In the genomic region with DNA sequence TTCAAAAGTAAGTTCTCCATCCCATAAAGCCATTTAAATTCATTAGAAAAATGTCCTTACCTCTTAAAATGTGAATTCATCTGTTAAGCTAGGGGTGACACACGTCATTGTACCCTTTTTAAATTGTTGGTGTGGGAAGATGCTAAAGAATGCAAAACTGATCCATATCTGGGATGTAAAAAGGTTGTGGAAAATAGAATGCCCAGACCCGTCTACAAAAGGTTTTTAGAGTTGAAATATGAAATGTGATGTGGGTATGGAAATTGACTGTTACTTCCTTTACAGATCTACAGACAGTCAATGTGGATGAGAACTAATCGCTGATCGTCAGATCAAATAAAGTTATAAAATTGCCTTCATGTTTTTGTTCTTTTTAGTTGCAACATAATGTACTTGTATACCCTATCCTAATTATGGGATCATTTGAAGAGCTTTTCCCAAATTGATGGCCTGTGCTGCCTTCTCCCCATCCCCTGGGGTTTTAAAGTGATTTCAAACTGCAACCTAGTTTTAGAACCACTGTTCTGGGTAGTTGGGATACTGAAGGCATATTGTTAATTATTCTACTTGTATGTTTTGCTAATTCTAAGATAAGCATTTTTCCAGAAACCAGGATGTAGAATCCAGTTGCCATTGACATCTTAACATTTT, we compare ENCODE assay signal across 16 cellular contexts. TPM values are rescaled to one million over a fixed set of nuclear protein-coding genes. Genes with fewer than 3 reads are reported as not detected.
DNase-seq lines count a peak whose midpoint lies in the region; ATAC-seq and TF ChIP-seq lines count a peak whose summit lies in the region.
"Had no signal": no experiment of that assay in that cellular context is flagged by ENCODE, and none has a peak within 500 bp of the region (broad histone marks: within the 10 kb centered on the region; RNA-seq: fewer than 3 reads in every experiment).

No MANE protein-coding gene starts in this region.

- TF ChIP-seq POLR2A in HCT116 (IDR thresholded peaks at IDR 0.05; ENCODE audit: borderline replicate concordance, extremely low read depth, insufficient read depth, insufficient read length): no peak

- ATAC-seq in HCT116 (no peak), GM21515 (IDR thresholded peaks at IDR 0.05; ENCODE audit: unreplicated experiment) (no peak), aorta (ENCODE audit: low FRiP score) (no peak), GM18858 (IDR thresholded peaks at IDR 0.05; ENCODE audit: unreplicated experiment) (no peak)
- no peak for ATAC-seq in natural killer cell treated with Interleukin-12 subunit alpha and Interleukin-12 subunit beta and Interleukin-15 and Interleukin-18, amount 100 ng/mL, for 72 hours

- POLR2A ChIA-PET in HCT116 (lab: Charles Lee): interaction anchor here (1.9 kb wide), 1 partner anchor 276 kb away, joined by 7 read pairs; no protein-coding TSS in a partner anchor

- 66 to 67% methylated on average over 4 of the region's 4 CpGs for WGBS in aorta, 2 donors

- peaks cover 43% of the 10 kb centered on the region; the same call in 1 of the 2 replicates for H4K20me1 ChIP-seq in HCT116 (ENCODE audit: insufficient read depth)

- H3K9ac ChIP-seq in HCT116 (ENCODE audit: low read length): no peak overlapping the region

- H3K4me1 Mint-ChIP-seq in activated CD4-positive, alpha-beta T cell treated with anti-CD3 and anti-CD28 coated beads, Interleukin-2, amount 10 ng/mL, durations not matched to agents 24 days and 14 days: peaks cover 57% of the 10 kb centered on the region
- H3K4me1 Mint-ChIP-seq in activated naive CD8-positive, alpha-beta T cell (ENCODE audit: low read depth): peaks cover 53% of the 10 kb centered on the region
- peaks cover 45 to 56% of the 10 kb centered on the region in 2 donors for H3K4me1 Mint-ChIP-seq in natural killer cell treated with Interleukin-12 subunit alpha and Interleukin-12 subunit beta and Interleukin-15 and Interleukin-18, amount 100 ng/mL, for 72 hours (ENCODE audit: low read depth in 2 of 2)

- peaks cover 59% of the 10 kb centered on the region for H3K79me2 ChIP-seq in HCT116 (ENCODE audit: insufficient read depth, low read length)

- RAD21 ChIA-PET in HCT116 (lab: Charles Lee; ENCODE audit: low non-redundant PET in 1 of 2, low total read pairs in 2 of 2, uncharacterized antibody in 2 of 2, unreplicated experiment in 2 of 2): no interaction called here

- H3K27ac ChIP-seq in HCT116 (ENCODE audit: low read depth, low read length): peak overlapping the region; percentile 8; the same call in 1 of the 2 replicates
- H3K27ac ChIP-seq in aorta (ENCODE audit: low read depth in 1 of 2, low read length in 2 of 2): no peak overlapping the region
- H3K27ac ChIP-seq: upper lobe of left lung had no signal

- no peak overlapping the region for H3K4me2 ChIP-seq in HCT116 (ENCODE audit: low read length)

- H3K36me3 ChIP-seq in HCT116 (ENCODE audit: control insufficient read depth in 1 of 2, insufficient read depth in 2 of 2, low read length in 2 of 2): peaks cover 39 to 62% of the 10 kb centered on the region in 2 experiments
- peaks cover 6 to 9% of the 10 kb centered on the region in 2 donors for H3K36me3 ChIP-seq in aorta (ENCODE audit: control insufficient read depth in 1 of 2, insufficient read depth in 2 of 2, low read length in 1 of 2)

- no peaks in the 10 kb centered on the region for H3K9me2 ChIP-seq in HCT116 (ENCODE audit: insufficient read depth)

- H2AFZ ChIP-seq in HCT116 (ENCODE audit: low read depth, low read length, poor library complexity, severe bottlenecking): no peak overlapping the region

- intact Hi-C loops in activated CD4-positive, alpha-beta T cell treated with anti-CD3 and anti-CD28 coated beads, Interleukin-2, amount 10 ng/mL, durations not matched to agents 24 days and 14 days (cut with micrococcal nuclease): loop anchor here (10.0 kb wide), 2 partner anchors 581 to 1821 kb away; partner anchors contain the start of genes MITD1 and MRPL30
- intact Hi-C loops in HCT116 (cut with micrococcal nuclease): no loop called here
- intact Hi-C loops in aorta (cut with DNase I): no loop called here

- H3K4me1 ChIP-seq in HCT116 (ENCODE audit: control insufficient read depth in 1 of 2, insufficient read depth in 2 of 2, low read length in 2 of 2): peaks cover 9 to 19% of the 10 kb centered on the region in 2 experiments
- H3K4me1 ChIP-seq in aorta (ENCODE audit: control insufficient read depth in 1 of 2, insufficient read depth in 2 of 2, low read length in 2 of 2): no peaks in the 10 kb centered on the region

- CTCF ChIA-PET in HCT116 (lab: Charles Lee): interaction anchor here (1.1 kb wide), 1 partner anchor 400 kb away, joined by 3 read pairs; no protein-coding TSS in a partner anchor

- BruUV-seq in HCT116 (replicated peaks; lab: Mats Ljungman, UMichigan): no TSS peak

- TF ChIP-seq CTCF in HCT116 (IDR thresholded peaks at IDR 0.05 in 2 of 3, conservative IDR thresholded peaks at IDR 0.05 in 1 of 3; ENCODE audit: borderline replicate concordance in 1 of 3, insufficient read depth in 1 of 3, low read depth in 2 of 3, low read length in 2 of 3): no peak

- H3K9me3 ChIP-seq in HCT116 (ENCODE audit: control insufficient read depth in 1 of 2, insufficient read depth in 1 of 2, low read depth in 1 of 2, low read length in 2 of 2) (no peaks in the 10 kb centered on the region), aorta (ENCODE audit: control insufficient read depth, low read length) (no peaks in the 10 kb centered on the region)
- H3K9me3 ChIP-seq: upper lobe of left lung had no signal

- no peaks in the 10 kb centered on the region for H3K9me3 Mint-ChIP-seq in activated CD4-positive, alpha-beta T cell treated with anti-CD3 and anti-CD28 coated beads, Interleukin-2, amount 10 ng/mL, durations not matched to agents 24 days and 14 days
- H3K9me3 Mint-ChIP-seq in activated naive CD8-positive, alpha-beta T cell (ENCODE audit: low read depth): no peaks in the 10 kb centered on the region
- no peaks in the 10 kb centered on the region for H3K9me3 Mint-ChIP-seq in natural killer cell treated with Interleukin-12 subunit alpha and Interleukin-12 subunit beta and Interleukin-15 and Interleukin-18, amount 100 ng/mL, for 72 hours

- H3K27me3 Mint-ChIP-seq in activated CD4-positive, alpha-beta T cell treated with anti-CD3 and anti-CD28 coated beads, Interleukin-2, amount 10 ng/mL, durations not matched to agents 24 days and 14 days: no peaks in the 10 kb centered on the region
- no peaks in the 10 kb centered on the region for H3K27me3 Mint-ChIP-seq in activated naive CD8-positive, alpha-beta T cell
- no peaks in the 10 kb centered on the region for H3K27me3 Mint-ChIP-seq in natural killer cell treated with Interleukin-12 subunit alpha and Interleukin-12 subunit beta and Interleukin-15 and Interleukin-18, amount 100 ng/mL, for 72 hours
- H3K27me3 Mint-ChIP-seq: CD4-positive, CD25-positive, alpha-beta regulatory T cell had no signal

- H3K4me3 ChIP-seq in HCT116 (replicated peaks in 1 of 2; ENCODE audit: low read depth in 1 of 2, low read length in 2 of 2) (no peak overlapping the region), aorta (ENCODE audit: low read length in 2 of 2) (no peak overlapping the region)
- H3K4me3 ChIP-seq: upper lobe of left lung had no signal

- H3K27ac Mint-ChIP-seq in activated CD4-positive, alpha-beta T cell treated with anti-CD3 and anti-CD28 coated beads, Interleukin-2, amount 10 ng/mL, durations not matched to agents 24 days and 14 days: peak overlapping the region; percentile 40
- H3K27ac Mint-ChIP-seq in activated naive CD8-positive, alpha-beta T cell: peak overlapping the region; percentile 98
- H3K27ac Mint-ChIP-seq in natural killer cell treated with Interleukin-12 subunit alpha and Interleukin-12 subunit beta and Interleukin-15 and Interleukin-18, amount 100 ng/mL, for 72 hours: peak overlapping the region in 1 of 2 donors; percentile 90

- peaks cover 82% of the 10 kb centered on the region for H3K36me3 Mint-ChIP-seq in activated CD4-positive, alpha-beta T cell treated with anti-CD3 and anti-CD28 coated beads, Interleukin-2, amount 10 ng/mL, durations not matched to agents 24 days and 14 days (ENCODE audit: low read depth)
- H3K36me3 Mint-ChIP-seq in activated naive CD8-positive, alpha-beta T cell: peaks cover 35% of the 10 kb centered on the region
- H3K36me3 Mint-ChIP-seq in natural killer cell treated with Interleukin-12 subunit alpha and Interleukin-12 subunit beta and Interleukin-15 and Interleukin-18, amount 100 ng/mL, for 72 hours: peaks cover 48% of the 10 kb centered on the region

- TF ChIP-seq RAD21 in HCT116 (IDR thresholded peaks at IDR 0.05; ENCODE audit: low read depth): no peak

- no peaks in the 10 kb centered on the region for H3K27me3 ChIP-seq in HCT116 (ENCODE audit: insufficient read depth, low read length)
- no peaks in the 10 kb centered on the region for H3K27me3 ChIP-seq in aorta (ENCODE audit: control insufficient read depth in 1 of 2, insufficient read depth in 2 of 2, low read length in 1 of 2)
- H3K27me3 ChIP-seq: upper lobe of left lung had no signal

- DNase-seq in activated CD4-positive, alpha-beta T cell treated with anti-CD3 and anti-CD28 coated beads, Interleukin-2, amount 10 ng/mL, durations not matched to agents 24 days and 14 days: no peak
- DNase-seq in activated CD4-positive, alpha-beta T cell treated with anti-CD3 and anti-CD28 coated beads, Interleukin-2, amount 50 U/mL, for 1 hour: no peak
- DNase-seq in HCT116 (ENCODE audit: low read depth, low spot score) (no peak), aorta (no peak)
- no peak for DNase-seq in natural killer cell treated with Interleukin-12 subunit alpha and Interleukin-12 subunit beta and Interleukin-15 and Interleukin-18, amount 100 ng/mL, for 72 hours (ENCODE audit: low spot score)
- DNase-seq: activated CD4-positive, CD25-positive, alpha-beta regulatory T cell treated with anti-CD3 and anti-CD28 coated beads, Interleukin-2, amount 50 U/mL, for 72 hours; CD4-positive, CD25-positive, alpha-beta regulatory T cell; EL; erythroblast; NCI-H146; NCI-H226; small intestine; upper lobe of left lung had no signal

- peak overlapping the region; percentile 100 for H3K4me3 Mint-ChIP-seq in activated CD4-positive, alpha-beta T cell treated with anti-CD3 and anti-CD28 coated beads, Interleukin-2, amount 10 ng/mL, durations not matched to agents 24 days and 14 days
- H3K4me3 Mint-ChIP-seq in activated naive CD8-positive, alpha-beta T cell: peak overlapping the region; percentile 99
- peak overlapping the region; percentile 95 for H3K4me3 Mint-ChIP-seq in natural killer cell treated with Interleukin-12 subunit alpha and Interleukin-12 subunit beta and Interleukin-15 and Interleukin-18, amount 100 ng/mL, for 72 hours

RNA-seq across cellular contexts. Expression of gene RPL31, which starts 4.1 kb away (rescaled TPM):
- total RNA-seq in activated CD4-positive, alpha-beta T cell treated with anti-CD3 and anti-CD28 coated beads, Interleukin-2, amount 10 ng/mL, durations not matched to agents 24 days and 14 days: 1,154 and 1,159 TPM in 2 replicates
- total RNA-seq in HCT116 (2021; ENCODE audit: unreplicated experiment) (1,340 TPM), aorta (1,000 to 10,000 TPM; 1,008 to 1,106 TPM)
- 3,999 and 4,166 TPM in 2 replicates for polyA plus RNA-seq in HCT116 (2012)
- total RNA-seq in natural killer cell treated with Interleukin-12 subunit alpha and Interleukin-12 subunit beta and Interleukin-15 and Interleukin-18, amount 100 ng/mL, for 72 hours: 1,000 to 10,000 TPM in 1 of 2 donors, 100 to 1,000 TPM in 1; 623 to 1,027 TPM
- polyA plus RNA-seq in aorta: 1,000 to 10,000 TPM; 4,480 to 7,651 TPM
